ENCODE assay signal across 12 cellular contexts in the genomic region with DNA sequence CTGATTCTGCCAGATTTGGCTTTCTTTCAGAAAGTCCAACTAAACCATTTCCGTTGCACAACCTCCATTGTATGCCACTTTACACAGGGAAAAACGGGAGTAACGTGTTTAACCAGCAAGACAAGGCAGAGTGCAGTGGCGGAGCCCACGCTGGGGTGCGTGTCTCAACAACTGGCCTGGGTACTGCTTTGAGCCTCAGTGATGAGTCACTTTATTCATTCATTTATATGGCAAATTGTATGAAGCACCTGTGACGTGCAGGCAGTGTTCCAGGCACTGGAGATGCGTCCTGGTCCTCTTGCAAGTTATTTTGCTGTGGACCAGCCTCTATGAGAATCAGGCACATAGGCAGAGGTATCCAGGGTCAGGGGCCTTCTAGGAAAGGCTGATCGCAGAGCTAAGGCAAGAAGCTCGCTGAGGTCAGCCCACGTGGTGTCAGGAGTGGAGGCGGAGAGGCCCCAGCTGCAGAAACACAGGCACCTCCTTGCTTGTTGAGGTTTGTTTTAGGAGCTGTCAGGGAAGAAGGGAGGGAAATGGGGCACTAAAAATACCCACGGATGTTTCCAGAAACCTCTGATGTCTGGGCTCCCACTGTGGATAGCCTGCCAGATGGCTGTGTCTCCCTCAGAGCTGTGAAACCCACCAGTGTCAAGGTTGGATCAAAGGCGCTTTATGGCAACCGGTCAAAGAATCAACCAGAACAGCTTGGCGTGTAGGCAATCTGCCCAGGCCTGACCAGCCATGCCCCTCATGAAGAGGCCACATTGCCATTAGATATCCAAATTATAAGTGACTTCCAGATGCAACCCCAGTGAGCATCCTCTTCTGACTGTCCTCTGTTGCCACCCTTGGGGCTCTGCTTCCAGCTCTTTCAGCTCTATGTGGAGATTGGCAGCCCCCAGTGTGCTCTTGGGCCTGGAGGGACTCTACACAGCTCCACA.
DNase-seq lines count a peak whose midpoint lies in the region; ATAC-seq and TF ChIP-seq lines count a peak whose summit lies in the region.
"Had no signal": no experiment of that assay in that cellular context is flagged by ENCODE, and none has a peak within 500 bp of the region (broad histone marks: within the 10 kb centered on the region; RNA-seq: fewer than 3 reads in every experiment).

No MANE protein-coding gene starts in this region.

- no peak for DNase-seq in T-helper 2 cell treated with Interferon-gamma antibody and Interleukin-4, amounts not matched to agents 5 μg/mL and 100 μg/mL, for 36 hours (ENCODE audit: low spot score)
- DNase-seq in T-helper 2 cell (no peak), RWPE2 (ENCODE audit: low spot score) (peak; percentile 86), foreskin keratinocyte (peak; percentile 91 to 94), GF-D8 (lab: John Stamatoyannopoulos, UW) (no peak), GM10248 (ENCODE audit: extremely low spot score) (no peak)
- DNase-seq in stimulated activated effector memory CD8-positive, alpha-beta T cell treated with anti-CD3 and anti-CD28 coated beads, Interleukin-12 subunit alpha, Interleukin-12 subunit beta, amount 100 ng/mL, for 72 hours (ENCODE audit: low spot score in 2 of 2): no peak
- DNase-seq: 8988T, Calu3, dermis blood vessel endothelial cell, foreskin melanocyte had no signal

- H3K27ac ChIP-seq in RWPE2 (ENCODE audit: poor library complexity, severe bottlenecking): peak overlapping the region; percentile 98
- peak overlapping the region; percentile 46 for H3K27ac ChIP-seq in foreskin keratinocyte

- peaks cover 15% of the 10 kb centered on the region for H3K9me3 Mint-ChIP-seq in T-helper 2 cell treated with Interferon-gamma antibody and Interleukin-4, amounts not matched to agents 5 μg/mL and 100 μg/mL, for 36 hours
- no peaks in the 10 kb centered on the region for H3K9me3 Mint-ChIP-seq in stimulated activated effector memory CD8-positive, alpha-beta T cell treated with anti-CD3 and anti-CD28 coated beads, Interleukin-12 subunit alpha, Interleukin-12 subunit beta, amount 100 ng/mL, for 72 hours

- H3K36me3 Mint-ChIP-seq in T-helper 2 cell treated with Interferon-gamma antibody and Interleukin-4, amounts not matched to agents 5 μg/mL and 100 μg/mL, for 36 hours (ENCODE audit: low read depth): peaks cover 12% of the 10 kb centered on the region
- H3K36me3 Mint-ChIP-seq in stimulated activated effector memory CD8-positive, alpha-beta T cell treated with anti-CD3 and anti-CD28 coated beads, Interleukin-12 subunit alpha, Interleukin-12 subunit beta, amount 100 ng/mL, for 72 hours: no peaks in the 10 kb centered on the region

- peak overlapping the region; percentile 34 for H3K27ac Mint-ChIP-seq in T-helper 2 cell treated with Interferon-gamma antibody and Interleukin-4, amounts not matched to agents 5 μg/mL and 100 μg/mL, for 36 hours
- peak overlapping the region; percentile 83 for H3K27ac Mint-ChIP-seq in stimulated activated effector memory CD8-positive, alpha-beta T cell treated with anti-CD3 and anti-CD28 coated beads, Interleukin-12 subunit alpha, Interleukin-12 subunit beta, amount 100 ng/mL, for 72 hours

- H3K27me3 ChIP-seq in RWPE2 (ENCODE audit: insufficient read depth, poor library complexity, severe bottlenecking) (no peaks in the 10 kb centered on the region), foreskin keratinocyte (no peaks in the 10 kb centered on the region)

- TF ChIP-seq CTCF in RWPE2 (IDR thresholded peaks at IDR 0.05; ENCODE audit: poor library complexity, severe bottlenecking): no peak
- TF ChIP-seq CTCF in foreskin keratinocyte (conservative IDR thresholded peaks at IDR 0.05): peak; percentile 23
- no peak for TF ChIP-seq CTCF in GM10248 (IDR thresholded peaks at IDR 0.05; ENCODE audit: control extremely low read depth, extremely low read depth, low read depth, missing control alignments)

- POLR2A ChIA-PET in GM10248 (lab: Yijun Ruan, JAX): no interaction called here

- H3K4me1 Mint-ChIP-seq in T-helper 2 cell treated with Interferon-gamma antibody and Interleukin-4, amounts not matched to agents 5 μg/mL and 100 μg/mL, for 36 hours (ENCODE audit: low read depth): peaks cover 62% of the 10 kb centered on the region
- peaks cover 54% of the 10 kb centered on the region for H3K4me1 Mint-ChIP-seq in stimulated activated effector memory CD8-positive, alpha-beta T cell treated with anti-CD3 and anti-CD28 coated beads, Interleukin-12 subunit alpha, Interleukin-12 subunit beta, amount 100 ng/mL, for 72 hours

- H3K36me3 ChIP-seq in RWPE2 (ENCODE audit: low read depth): no peaks in the 10 kb centered on the region

- H3K4me3 Mint-ChIP-seq in T-helper 2 cell treated with Interferon-gamma antibody and Interleukin-4, amounts not matched to agents 5 μg/mL and 100 μg/mL, for 36 hours: no peak overlapping the region
- H3K4me3 Mint-ChIP-seq in stimulated activated effector memory CD8-positive, alpha-beta T cell treated with anti-CD3 and anti-CD28 coated beads, Interleukin-12 subunit alpha, Interleukin-12 subunit beta, amount 100 ng/mL, for 72 hours: no peak overlapping the region

- peaks cover 30% of the 10 kb centered on the region for H3K4me1 ChIP-seq in RWPE2 (ENCODE audit: insufficient read depth, poor library complexity, severe bottlenecking)
- H3K4me1 ChIP-seq in foreskin keratinocyte: peaks cover 21% of the 10 kb centered on the region

- CTCF ChIA-PET in GM10248 (lab: Yijun Ruan, JAX): interaction anchor here (1.3 to 1.5 kb wide), 2 partner anchors 10 to 15 kb away, joined by 4 to 8 read pairs; no protein-coding TSS in a partner anchor

- peaks cover 6% of the 10 kb centered on the region for H3K9me3 ChIP-seq in RWPE2 (ENCODE audit: severe bottlenecking)

- H3K27me3 Mint-ChIP-seq in T-helper 2 cell treated with Interferon-gamma antibody and Interleukin-4, amounts not matched to agents 5 μg/mL and 100 μg/mL, for 36 hours (ENCODE audit: low read depth): no peaks in the 10 kb centered on the region

- ATAC-seq in RWPE2 (ENCODE audit: low read depth) (peak; percentile 62), foreskin keratinocyte (peak; percentile 67), HG02884 (IDR thresholded peaks at IDR 0.05; ENCODE audit: unreplicated experiment) (no peak)
- ATAC-seq in stimulated activated effector memory CD8-positive, alpha-beta T cell treated with anti-CD3 and anti-CD28 coated beads, Interleukin-12 subunit alpha, Interleukin-12 subunit beta, amount 100 ng/mL, for 72 hours: no peak

- no peak overlapping the region for H3K4me3 ChIP-seq in RWPE2 (ENCODE audit: severe bottlenecking)

Comparison
In these comparisons a context has a peak if more than half of its experiments do, and no peak if none do; other contexts are left out.
1. DNase-seq: peak in RWPE2 (single experiment) and foreskin keratinocyte (2 of 2); none in T-helper 2 cell treated with Interferon-gamma antibody and Interleukin-4, amounts not matched to agents 5 μg/mL and 100 μg/mL, for 36 hours (single experiment), T-helper 2 cell (0 of 5), stimulated activated effector memory CD8-positive, alpha-beta T cell treated with anti-CD3 and anti-CD28 coated beads, Interleukin-12 subunit alpha, Interleukin-12 subunit beta, amount 100 ng/mL, for 72 hours (0 of 2), GF-D8 (single experiment) and GM10248 (single experiment).
2. ATAC-seq: peak in RWPE2 (single experiment) and foreskin keratinocyte (single experiment); none in stimulated activated effector memory CD8-positive, alpha-beta T cell treated with anti-CD3 and anti-CD28 coated beads, Interleukin-12 subunit alpha, Interleukin-12 subunit beta, amount 100 ng/mL, for 72 hours (single experiment) and HG02884 (single experiment).